ENCODE assay signal across 17 cellular contexts in the genomic region with DNA sequence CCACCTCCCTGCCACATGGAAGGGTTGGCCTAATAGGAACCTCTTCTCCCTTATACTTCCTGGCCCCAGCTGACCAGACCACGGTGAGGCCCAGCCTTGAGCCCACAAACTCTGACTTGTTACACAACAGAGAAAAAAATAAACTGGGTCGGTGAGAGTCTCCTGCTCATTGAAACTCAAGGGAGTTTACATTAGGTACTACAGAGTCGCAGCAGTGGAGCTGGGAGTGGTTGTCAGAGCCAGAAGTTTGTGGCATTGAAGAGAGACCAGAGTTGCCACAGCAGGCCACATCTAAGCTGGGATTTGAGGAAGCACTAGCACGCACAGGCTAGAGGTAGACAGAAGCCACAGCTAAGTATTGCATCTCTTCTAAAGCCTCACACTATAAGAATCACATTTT.
DNase-seq lines count a peak whose midpoint lies in the region; ATAC-seq and TF ChIP-seq lines count a peak whose summit lies in the region.
"Had no signal": no experiment of that assay in that cellular context is flagged by ENCODE, and none has a peak within 500 bp of the region (broad histone marks: within the 10 kb centered on the region; RNA-seq: fewer than 3 reads in every experiment).

No MANE protein-coding gene starts in this region.

- H3K27me3 ChIP-seq in HUES64 (ENCODE audit: insufficient read depth, low read length) (no peaks in the 10 kb centered on the region), esophagus squamous epithelium (no peaks in the 10 kb centered on the region)
- H3K27me3 ChIP-seq: colonic mucosa, ovary had no signal

- no peak for TF ChIP-seq CTCF in esophagus squamous epithelium (IDR thresholded peaks at IDR 0.05)

- H3K36me3 ChIP-seq in HUES64 (ENCODE audit: insufficient read depth, low read length) (no peaks in the 10 kb centered on the region), esophagus squamous epithelium (no peaks in the 10 kb centered on the region)
- H3K36me3 ChIP-seq: colonic mucosa, ovary, sigmoid colon had no signal

- no peak for ATAC-seq in GM18511 (IDR thresholded peaks at IDR 0.05; ENCODE audit: unreplicated experiment)

- WGBS in HUES64 = 73% methylated on average over 4 of the region's 4 CpGs
- WGBS in esophagus squamous epithelium, 2 donors = 56 to 64% methylated on average over 3 to 4 of the region's 4 CpGs

- no peak for TF ChIP-seq POLR2A in esophagus squamous epithelium (IDR thresholded peaks at IDR 0.05)

- H3K4me3 ChIP-seq in HUES64 (ENCODE audit: low read length) (no peak overlapping the region), esophagus squamous epithelium (no peak overlapping the region)
- H3K4me3 ChIP-seq: colonic mucosa, ovary, sigmoid colon had no signal

- intact Hi-C loops in esophagus squamous epithelium (cut with DNase I) = no loop called here

- H3K9me3 ChIP-seq in HUES64 (ENCODE audit: insufficient read depth, low read depth, low read length) = no peaks in the 10 kb centered on the region
- no peaks in the 10 kb centered on the region for H3K9me3 ChIP-seq in esophagus squamous epithelium
- H3K9me3 ChIP-seq: colonic mucosa, ovary, sigmoid colon had no signal

- DNase-seq in AML-193 (lab: John Stamatoyannopoulos, UW) (peak; percentile 35 to 50), SKM-1 (lab: John Stamatoyannopoulos, UW; ENCODE audit: unreplicated experiment) (peak; percentile 87), iris pigment epithelial cell (ENCODE audit: low read depth) (peak; percentile 48), NCI-H774 (lab: John Stamatoyannopoulos, UW) (no peak), esophagus squamous epithelium (lab: John Stamatoyannopoulos, UW) (no peak), occipital lobe (lab: John Stamatoyannopoulos, UW) (no peak)
- DNase-seq: activated B cell treated with CpG ODN at 0.5 μM for 24 hours; activated effector memory CD4-positive, alpha-beta T cell treated with Interleukin-2 at 50 U/mL for 16 hours; colonic mucosa; foreskin melanocyte; NCI-H1105 treated with DMSO at 0.1 percent for 48 hours; ovary; sigmoid colon; stimulated activated CD4-positive, alpha-beta T cell treated with anti-CD3 and anti-CD28 coated beads, Interleukin-2, amount 100 ng/mL, for 24 hours; T-helper 1 cell had no signal

- H3K4me1 ChIP-seq in HUES64 (ENCODE audit: insufficient read depth, low read length) = peaks cover 29% of the 10 kb centered on the region
- peaks cover 0 to 18% (median 0%) of the 10 kb centered on the region in 3 donors for H3K4me1 ChIP-seq in esophagus squamous epithelium
- H3K4me1 ChIP-seq: colonic mucosa, sigmoid colon had no signal

- H3K9ac ChIP-seq in HUES64 (ENCODE audit: low read depth, low read length) = no peak overlapping the region

- H3K27ac ChIP-seq in HUES64 (ENCODE audit: low read depth, low read length) = peak overlapping the region; percentile 52
- H3K27ac ChIP-seq in esophagus squamous epithelium = no peak overlapping the region
- H3K27ac ChIP-seq: colonic mucosa, ovary, sigmoid colon had no signal

Comparison
In these comparisons a context has a peak if more than half of its experiments do, and no peak if none do; other contexts are left out.
1. DNase-seq: peak in AML-193 (2 of 2), SKM-1 (single experiment) and iris pigment epithelial cell (single experiment); none in NCI-H774 (single experiment), esophagus squamous epithelium (single experiment) and occipital lobe (single experiment).